In the genomic region with DNA sequence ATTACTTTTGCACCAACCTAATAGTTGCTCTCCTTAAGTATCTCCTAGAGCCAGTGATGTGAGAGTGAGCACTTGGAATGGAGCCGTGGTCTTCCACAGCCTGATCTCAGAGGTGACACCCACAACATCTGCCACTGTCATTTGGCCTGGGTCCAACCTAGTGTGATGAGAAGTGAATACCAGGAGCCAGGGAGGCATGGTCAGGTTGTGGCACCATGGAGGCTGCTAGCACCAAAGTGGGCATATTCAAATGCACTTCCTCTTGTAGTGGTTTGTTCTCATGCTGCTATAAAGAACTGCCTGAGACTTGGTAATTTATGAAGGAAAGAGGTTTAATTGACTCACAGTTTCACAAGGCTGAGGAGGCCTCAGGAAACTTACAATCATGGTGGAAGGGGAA, we compare ENCODE assay signal across 22 cellular contexts. TPM values are rescaled to one million over a fixed set of nuclear protein-coding genes. Genes with fewer than 3 reads are reported as not detected.
A peak's percentile ranks its signal among the peaks of the same experiment; 100 is the strongest.
DNase-seq lines count a peak whose midpoint lies in the region; ATAC-seq, FAIRE-seq and TF ChIP-seq lines count a peak whose summit lies in the region.
"Had no signal": no experiment of that assay in that cellular context is flagged by ENCODE, and none has a peak within 500 bp of the region (broad histone marks: within the 10 kb centered on the region; RNA-seq: fewer than 3 reads in every experiment).

No MANE protein-coding gene starts in this region.

- no peak for TF ChIP-seq EP300 in HepG2 (IDR thresholded peaks at IDR 0.05; ENCODE audit: low read depth in 2 of 2, low read length in 2 of 2)
- TF ChIP-seq EP300 in HepG2 (CRISPR knock-in tag; IDR thresholded peaks at IDR 0.05; ENCODE audit: borderline replicate concordance) = no peak

- intact Hi-C loops in posterior vena cava (cut with DNase I) = no loop called here
- intact Hi-C loops in HepG2 (cut with micrococcal nuclease; ENCODE audit: unreplicated experiment) = no loop called here

- H3K27ac ChIP-seq in Karpas-422 (ENCODE audit: low read length) (no peak overlapping the region), HepG2 (ENCODE audit: extremely low read length, insufficient read depth, low read length) (no peak overlapping the region)
- H3K27ac ChIP-seq: BLaER1 had no signal

- H3K4me2 ChIP-seq in Karpas-422 (ENCODE audit: low read depth, low read length, poor library complexity, severe bottlenecking) (no peak overlapping the region), HepG2 (ENCODE audit: low read depth, low read length) (no peak overlapping the region)
- H3K4me2 ChIP-seq: BLaER1 had no signal

- H3K27ac Mint-ChIP-seq in activated T-helper 17 cell treated with anti-CD3 and anti-CD28 coated beads, Interleukin-2, amount 50 U/mL, for 72 hours = no peak overlapping the region
- H3K27ac Mint-ChIP-seq: CD4-positive, alpha-beta T cell had no signal

- CTCF ChIA-PET in HepG2 (lab: Yijun Ruan, JAX; ENCODE audit: low intra/inter-chr PET ratio, low total read pairs) = no interaction called here

- H3K9me3 Mint-ChIP-seq in activated T-helper 17 cell treated with anti-CD3 and anti-CD28 coated beads, Interleukin-2, amount 50 U/mL, for 72 hours = no peaks in the 10 kb centered on the region
- H3K9me3 Mint-ChIP-seq: CD4-positive, alpha-beta T cell had no signal

- no peak for TF ChIP-seq RAD21 in HepG2 (CRISPR knock-in tag; IDR thresholded peaks at IDR 0.05)

- WGBS in HepG2 (ENCODE audit: low lambda C conversion rate) = 0% methylated on average over 1 of the region's 1 CpG

- in situ Hi-C loops in HepG2 (cut with HindIII; ENCODE audit: extremely low pct_ligation_motif_present, low pct_unique_long_range_greater_than_20kb) = no loop called here

- POLR2A ChIA-PET in HepG2 (lab: Yijun Ruan, JAX) = no interaction called here

- no peaks in the 10 kb centered on the region for H3K9me2 ChIP-seq in Karpas-422 (replicated peaks; ENCODE audit: insufficient read depth, low read length)

- 0 out of 2 replicates have a peak, but pooled peaks cover 3% of the 10 kb centered on the region for H3K27me3 ChIP-seq in Karpas-422 (ENCODE audit: low read length)
- H3K27me3 ChIP-seq in HepG2 (ENCODE audit: control insufficient read depth in 1 of 2, insufficient read depth in 2 of 2, low read length in 2 of 2) = peaks cover 2 to 27% of the 10 kb centered on the region in 2 experiments
- H3K27me3 ChIP-seq: BLaER1 had no signal

- peaks cover 6% of the 10 kb centered on the region for H3K9me3 ChIP-seq in Karpas-422 (ENCODE audit: low read length)
- H3K9me3 ChIP-seq in HepG2 (ENCODE audit: low read length) = no peaks in the 10 kb centered on the region
- H3K9me3 ChIP-seq: BLaER1 had no signal

- H3K4me3 ChIP-seq in Karpas-422 (ENCODE audit: low read length) (no peak overlapping the region), HepG2 (replicated peaks in 1 of 3; ENCODE audit: insufficient read depth in 1 of 3, low read depth in 2 of 3, low read length in 3 of 3) (no peak overlapping the region)
- H3K4me3 ChIP-seq: BLaER1 had no signal

- H3K36me3 ChIP-seq in Karpas-422 (ENCODE audit: insufficient read depth, low read length) (no peaks in the 10 kb centered on the region), HepG2 (replicated peaks in 1 of 2; ENCODE audit: control insufficient read depth in 1 of 2, insufficient read depth in 2 of 2, low read length in 2 of 2) (no peaks in the 10 kb centered on the region)
- H3K36me3 ChIP-seq: BLaER1 had no signal

- H2AFZ ChIP-seq in Karpas-422 (ENCODE audit: low read length) (no peak overlapping the region), HepG2 (ENCODE audit: low read length) (no peak overlapping the region)

- H4K20me1 ChIP-seq in Karpas-422 (ENCODE audit: insufficient read depth, low read depth, low read length) = no peaks in the 10 kb centered on the region
- no peaks in the 10 kb centered on the region for H4K20me1 ChIP-seq in HepG2 (ENCODE audit: insufficient read depth, low read length)
- H4K20me1 ChIP-seq: BLaER1 had no signal

- H3K79me2 ChIP-seq in Karpas-422 (ENCODE audit: low read length) (no peaks in the 10 kb centered on the region), HepG2 (ENCODE audit: insufficient read depth, low read length) (no peaks in the 10 kb centered on the region)

- TF ChIP-seq CTCF in HepG2 (CRISPR knock-in tag; IDR thresholded peaks at IDR 0.05) = no peak

- peaks cover 48% of the 10 kb centered on the region for H3K4me1 ChIP-seq in Karpas-422 (ENCODE audit: low read length)
- H3K4me1 ChIP-seq in HepG2 (ENCODE audit: insufficient read depth, low read length) = peaks cover 10% of the 10 kb centered on the region; the same call in 1 of the 2 replicates

- H3K9ac ChIP-seq in Karpas-422 (ENCODE audit: low read length) (no peak overlapping the region), HepG2 (ENCODE audit: insufficient read depth, low read depth, low read length) (no peak overlapping the region)
- H3K9ac ChIP-seq: BLaER1 had no signal

- BruUV-seq in HepG2 (replicated peaks; lab: Mats Ljungman, UMichigan) = no TSS peak

- DNase-seq in COLO668 (lab: John Stamatoyannopoulos, UW; ENCODE audit: unreplicated experiment) = peak; percentile 50
- DNase-seq in Karpas-422 = peak; percentile 54
- peak; percentile 47 for DNase-seq in posterior vena cava (ENCODE audit: low spot score)
- no peak for DNase-seq in putamen (ENCODE audit: low spot score)
- no peak for DNase-seq in left lobe of liver (ENCODE audit: low spot score)
- DNase-seq in HepG2 (ENCODE audit: low spot score) = no peak
- DNase-seq: DMS153, GOT3, HCEC 1CT, IMR-90, Kasumi-1, NCI-H1092 treated with DMSO at 0.1 percent for 48 hours, NCI-H1436 treated with DMSO at 0.1 percent for 48 hours, NCI-H1930, NCI-H524, NCI-H82, OCI-M1, Right ventricle myocardium superior had no signal

- H3K27me3 Mint-ChIP-seq in activated T-helper 17 cell treated with anti-CD3 and anti-CD28 coated beads, Interleukin-2, amount 50 U/mL, for 72 hours = peaks cover 17% of the 10 kb centered on the region

- no peak for FAIRE-seq in HepG2 (lab: Jason Lieb, UNC)
- FAIRE-seq: GM12891 had no signal

- H3K4me1 Mint-ChIP-seq in activated T-helper 17 cell treated with anti-CD3 and anti-CD28 coated beads, Interleukin-2, amount 50 U/mL, for 72 hours = no peaks in the 10 kb centered on the region

- no peak for TF ChIP-seq POLR2A in HepG2 (IDR thresholded peaks at IDR 0.05; ENCODE audit: insufficient read depth in 1 of 2, low read depth in 2 of 2, low read length in 2 of 2)

- H3K4me3 Mint-ChIP-seq in activated T-helper 17 cell treated with anti-CD3 and anti-CD28 coated beads, Interleukin-2, amount 50 U/mL, for 72 hours = no peak overlapping the region
- H3K4me3 Mint-ChIP-seq: CD4-positive, alpha-beta T cell had no signal

- H3K36me3 Mint-ChIP-seq in activated T-helper 17 cell treated with anti-CD3 and anti-CD28 coated beads, Interleukin-2, amount 50 U/mL, for 72 hours (ENCODE audit: low read depth) = no peaks in the 10 kb centered on the region

- ATAC-seq in activated T-helper 17 cell treated with anti-CD3 and anti-CD28 coated beads, Interleukin-2, amount 50 U/mL, for 72 hours (replicated peaks) = peak; percentile 81
- ATAC-seq in left lobe of liver (no peak), HepG2 (no peak)

TF ChIP-seq in HepG2, 621 proteins besides CTCF, POLR2A, EP300 and RAD21 (continues in another document):
- TF ChIP-seq DR1 (CRISPR knock-in tag; IDR thresholded peaks at IDR 0.05) = no peak
- TF ChIP-seq, protein P1, sequence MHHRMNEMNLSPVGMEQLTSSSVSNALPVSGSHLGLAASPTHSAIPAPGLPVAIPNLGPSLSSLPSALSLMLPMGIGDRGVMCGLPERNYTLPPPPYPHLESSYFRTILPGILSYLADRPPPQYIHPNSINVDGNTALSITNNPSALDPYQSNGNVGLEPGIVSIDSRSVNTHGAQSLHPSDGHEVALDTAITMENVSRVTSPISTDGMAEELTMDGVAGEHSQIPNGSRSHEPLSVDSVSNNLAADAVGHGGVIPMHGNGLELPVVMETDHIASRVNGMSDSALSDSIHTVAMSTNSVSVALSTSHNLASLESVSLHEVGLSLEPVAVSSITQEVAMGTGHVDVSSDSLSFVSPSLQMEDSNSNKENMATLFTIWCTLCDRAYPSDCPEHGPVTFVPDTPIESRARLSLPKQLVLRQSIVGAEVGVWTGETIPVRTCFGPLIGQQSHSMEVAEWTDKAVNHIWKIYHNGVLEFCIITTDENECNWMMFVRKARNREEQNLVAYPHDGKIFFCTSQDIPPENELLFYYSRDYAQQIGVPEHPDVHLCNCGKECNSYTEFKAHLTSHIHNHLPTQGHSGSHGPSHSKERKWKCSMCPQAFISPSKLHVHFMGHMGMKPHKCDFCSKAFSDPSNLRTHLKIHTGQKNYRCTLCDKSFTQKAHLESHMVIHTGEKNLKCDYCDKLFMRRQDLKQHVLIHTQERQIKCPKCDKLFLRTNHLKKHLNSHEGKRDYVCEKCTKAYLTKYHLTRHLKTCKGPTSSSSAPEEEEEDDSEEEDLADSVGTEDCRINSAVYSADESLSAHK (CRISPR knock-in tag; IDR thresholded peaks at IDR 0.05; ENCODE audit: borderline replicate concordance) = no peak

RNA-seq across cellular contexts. Expression of gene CEP72, which starts 22.6 kb away (rescaled TPM):
- total RNA-seq in Karpas-422 (2014; rRNA removed; shearing (Covaris generic); ENCODE audit: low replicate concordance) = 14.6 and 22.8 TPM in 2 replicates
- 10 to 100 TPM; 30.0 to 30.9 TPM for total RNA-seq in activated T-helper 17 cell treated with anti-CD3 and anti-CD28 coated beads, Interleukin-2, amount 50 U/mL, for 72 hours
- 1 to 10 TPM; 1.9 to 2.4 TPM for total RNA-seq in posterior vena cava
- total RNA-seq in left lobe of liver = 4.7 TPM
- total RNA-seq in HepG2 (2016; rRNA removed; fragmentation: Illumina TruSeq; extraction: Trizol) = 8.1 and 9.4 TPM in 2 replicates
- total RNA-seq in HepG2 (2016; cell fraction: cytosol; rRNA removed; fragmentation: Illumina TruSeq; extraction: Trizol; ENCODE audit: low read depth) = 11.3 and 14.4 TPM in 2 replicates
- total RNA-seq in HepG2 (2016; cell fraction: insoluble cytoplasmic fraction; rRNA removed; fragmentation: Illumina TruSeq; extraction: Trizol) = 6.5 and 9.1 TPM in 2 replicates
- 6.6 and 7.9 TPM in 2 replicates for total RNA-seq in HepG2 (2016; cell fraction: membrane; rRNA removed; fragmentation: Illumina TruSeq; extraction: Trizol)
- total RNA-seq in HepG2 (2016; cell fraction: nucleus; rRNA removed; fragmentation: Illumina TruSeq; extraction: Trizol) = 11.4 and 12.2 TPM in 2 replicates
- 3.4 and 4.4 TPM in 2 replicates for polyA plus RNA-seq in HepG2 (2011; rRNA removed)
- polyA plus RNA-seq in HepG2 (2011; cell fraction: cytosol; rRNA removed) = 1.9 and 3.9 TPM in 2 replicates
- 8.5 and 11.6 TPM in 2 replicates for polyA plus RNA-seq in HepG2 (2011; cell fraction: nucleus; rRNA removed)
- polyA plus RNA-seq in HepG2 (2012) = 1.8 and 3.2 TPM in 2 replicates
- polyA plus RNA-seq in HepG2 (2016; cell fraction: cytosol; fragmentation: Illumina TruSeq; extraction: Trizol; ENCODE audit: low read depth) = 0.64 and 0.84 TPM in 2 replicates
- polyA plus RNA-seq in HepG2 (2016; cell fraction: insoluble cytoplasmic fraction; fragmentation: Illumina TruSeq; extraction: Trizol; ENCODE audit: low read depth) = 6.3 and 7.6 TPM in 2 replicates
- 1.9 and 2.0 TPM in 2 replicates for polyA plus RNA-seq in HepG2 (2016; cell fraction: membrane; fragmentation: Illumina TruSeq; extraction: Trizol; ENCODE audit: low read depth)
- 17.4 and 20.5 TPM in 2 replicates for polyA plus RNA-seq in HepG2 (2016; cell fraction: nucleus; fragmentation: Illumina TruSeq; extraction: Trizol; ENCODE audit: insufficient read depth, low read depth)
- 15.4 and 136 TPM in 2 replicates for polyA minus RNA-seq in HepG2 (2011; rRNA and poly(A)+ RNA removed; ENCODE audit: low replicate concordance)
- polyA minus RNA-seq in HepG2 (2011; cell fraction: cytosol; rRNA and poly(A)+ RNA removed) = 3.4 and 4.0 TPM in 2 replicates
- 13.1 and 17.0 TPM in 2 replicates for polyA minus RNA-seq in HepG2 (2011; cell fraction: nucleus; rRNA and poly(A)+ RNA removed)

Comparison
In these comparisons a context has a peak if more than half of its experiments do, and no peak if none do; other contexts are left out.
1. DNase-seq: peak in COLO668 (single experiment), Karpas-422 (single experiment) and posterior vena cava (single experiment); none in putamen (single experiment), left lobe of liver (single experiment) and HepG2 (single experiment).